In the genomic region with DNA sequence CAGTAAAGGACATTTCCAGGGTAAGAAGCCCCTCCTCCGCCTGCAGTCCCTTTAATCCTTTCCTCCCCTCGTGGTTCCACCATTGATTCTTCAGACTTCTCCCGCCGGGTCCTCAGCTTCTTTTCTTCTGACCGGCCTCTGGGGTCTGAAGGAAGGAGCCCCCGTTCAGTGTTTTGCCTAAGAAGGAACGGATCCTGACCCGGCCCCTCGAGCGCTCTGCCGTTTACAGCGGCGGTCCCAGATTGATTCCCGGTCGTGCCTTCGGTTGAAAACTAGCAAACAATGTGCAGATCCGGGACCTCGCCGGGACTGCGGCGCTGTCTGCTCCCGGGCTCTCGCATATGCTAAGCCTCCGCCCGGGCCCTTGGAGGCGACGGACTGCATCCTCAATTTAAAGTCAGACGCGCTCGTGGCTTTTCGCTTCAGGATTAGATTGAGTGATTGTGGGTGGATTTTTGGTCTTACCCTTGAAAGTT, we compare ENCODE assay signal across 1 cellular context.
TF ChIP-seq lines count a peak whose summit lies in the region.

No MANE protein-coding gene starts in this region.

TF ChIP-seq in HepG2, 621 proteins besides CTCF, POLR2A, EP300 and RAD21 (continued from another document and continues in another):
- TF ChIP-seq, protein P1, sequence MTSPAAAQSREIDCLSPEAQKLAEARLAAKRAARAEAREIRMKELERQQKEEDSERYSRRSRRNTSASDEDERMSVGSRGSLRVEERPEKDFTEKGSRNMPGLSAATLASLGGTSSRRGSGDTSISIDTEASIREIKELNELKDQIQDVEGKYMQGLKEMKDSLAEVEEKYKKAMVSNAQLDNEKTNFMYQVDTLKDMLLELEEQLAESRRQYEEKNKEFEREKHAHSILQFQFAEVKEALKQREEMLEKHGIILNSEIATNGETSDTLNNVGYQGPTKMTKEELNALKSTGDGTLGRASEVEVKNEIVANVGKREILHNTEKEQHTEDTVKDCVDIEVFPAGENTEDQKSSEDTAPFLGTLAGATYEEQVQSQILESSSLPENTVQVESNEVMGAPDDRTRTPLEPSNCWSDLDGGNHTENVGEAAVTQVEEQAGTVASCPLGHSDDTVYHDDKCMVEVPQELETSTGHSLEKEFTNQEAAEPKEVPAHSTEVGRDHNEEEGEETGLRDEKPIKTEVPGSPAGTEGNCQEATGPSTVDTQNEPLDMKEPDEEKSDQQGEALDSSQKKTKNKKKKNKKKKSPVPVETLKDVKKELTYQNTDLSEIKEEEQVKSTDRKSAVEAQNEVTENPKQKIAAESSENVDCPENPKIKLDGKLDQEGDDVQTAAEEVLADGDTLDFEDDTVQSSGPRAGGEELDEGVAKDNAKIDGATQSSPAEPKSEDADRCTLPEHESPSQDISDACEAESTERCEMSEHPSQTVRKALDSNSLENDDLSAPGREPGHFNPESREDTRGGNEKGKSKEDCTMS (CRISPR knock-in tag; conservative IDR thresholded peaks at IDR 0.05), result no peak
- TF ChIP-seq NFYC (CRISPR knock-in tag; IDR thresholded peaks at IDR 0.05), result 0 out of 2 replicates have a peak, but pooled peaks have one; percentile 9
- TF ChIP-seq ZSCAN29 (CRISPR knock-in tag; conservative IDR thresholded peaks at IDR 0.05), result no peak
- TF ChIP-seq, protein P2, sequence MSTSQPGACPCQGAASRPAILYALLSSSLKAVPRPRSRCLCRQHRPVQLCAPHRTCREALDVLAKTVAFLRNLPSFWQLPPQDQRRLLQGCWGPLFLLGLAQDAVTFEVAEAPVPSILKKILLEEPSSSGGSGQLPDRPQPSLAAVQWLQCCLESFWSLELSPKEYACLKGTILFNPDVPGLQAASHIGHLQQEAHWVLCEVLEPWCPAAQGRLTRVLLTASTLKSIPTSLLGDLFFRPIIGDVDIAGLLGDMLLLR (CRISPR knock-in tag; IDR thresholded peaks at IDR 0.05), result no peak
- TF ChIP-seq ATF7-NPFF (CRISPR knock-in tag; IDR thresholded peaks at IDR 0.05; ENCODE audit: low read depth), result no peak
- TF ChIP-seq ZNF451 (CRISPR knock-in tag; IDR thresholded peaks at IDR 0.05), result no peak
- no peak for TF ChIP-seq MZF1 (CRISPR knock-in tag; IDR thresholded peaks at IDR 0.05; ENCODE audit: borderline replicate concordance)
- TF ChIP-seq, protein P3, sequence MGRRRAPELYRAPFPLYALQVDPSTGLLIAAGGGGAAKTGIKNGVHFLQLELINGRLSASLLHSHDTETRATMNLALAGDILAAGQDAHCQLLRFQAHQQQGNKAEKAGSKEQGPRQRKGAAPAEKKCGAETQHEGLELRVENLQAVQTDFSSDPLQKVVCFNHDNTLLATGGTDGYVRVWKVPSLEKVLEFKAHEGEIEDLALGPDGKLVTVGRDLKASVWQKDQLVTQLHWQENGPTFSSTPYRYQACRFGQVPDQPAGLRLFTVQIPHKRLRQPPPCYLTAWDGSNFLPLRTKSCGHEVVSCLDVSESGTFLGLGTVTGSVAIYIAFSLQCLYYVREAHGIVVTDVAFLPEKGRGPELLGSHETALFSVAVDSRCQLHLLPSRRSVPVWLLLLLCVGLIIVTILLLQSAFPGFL (CRISPR knock-in tag; IDR thresholded peaks at IDR 0.05), result no peak
- TF ChIP-seq POLR2G (IDR thresholded peaks at IDR 0.05; ENCODE audit: low read depth, low read length), result 0 out of 2 replicates have a peak, but pooled peaks have one; percentile 12
- no peak for TF ChIP-seq NFKB2 (CRISPR knock-in tag; IDR thresholded peaks at IDR 0.05; ENCODE audit: borderline replicate concordance)
- no peak for TF ChIP-seq YY1 (IDR thresholded peaks at IDR 0.05; ENCODE audit: insufficient read depth, insufficient replicate concordance, low read depth, low read length)
- TF ChIP-seq ARNTL (CRISPR knock-in tag; IDR thresholded peaks at IDR 0.05), result no peak
- no peak for TF ChIP-seq ZBTB37 (CRISPR knock-in tag; IDR thresholded peaks at IDR 0.05)
- no peak for TF ChIP-seq ZNF678 (CRISPR knock-in tag; IDR thresholded peaks at IDR 0.05)
- TF ChIP-seq PRDM4 (CRISPR knock-in tag; IDR thresholded peaks at IDR 0.05; ENCODE audit: borderline replicate concordance), result no peak
- no peak for TF ChIP-seq GABPA (IDR thresholded peaks at IDR 0.05; ENCODE audit: low read depth, low read length)
- 0 out of 2 replicates have a peak, but pooled peaks have one; percentile 28 for TF ChIP-seq GABPA (CRISPR knock-in tag; IDR thresholded peaks at IDR 0.05; ENCODE audit: low read depth)
- no peak for TF ChIP-seq ZNF124 (CRISPR knock-in tag; IDR thresholded peaks at IDR 0.05)
- TF ChIP-seq KLF12 (CRISPR knock-in tag; IDR thresholded peaks at IDR 0.05; ENCODE audit: borderline replicate concordance), result no peak
- no peak for TF ChIP-seq ZNF263 (CRISPR knock-in tag; IDR thresholded peaks at IDR 0.05)
- TF ChIP-seq ZNF800 (CRISPR knock-in tag; IDR thresholded peaks at IDR 0.05), result peak; percentile 26; the same call in 1 of the 2 replicates
- no peak for TF ChIP-seq KLF9 (CRISPR knock-in tag; IDR thresholded peaks at IDR 0.05; ENCODE audit: low read depth)
- TF ChIP-seq PHF8 (CRISPR knock-in tag; IDR thresholded peaks at IDR 0.05), result no peak; the same call in none of the 2 replicates
- no peak for TF ChIP-seq CCDC6 (CRISPR knock-in tag; IDR thresholded peaks at IDR 0.05)
- 0 out of 2 replicates have a peak, but pooled peaks have one; percentile 54 for TF ChIP-seq ZNF891 (CRISPR knock-in tag; IDR thresholded peaks at IDR 0.05)
- TF ChIP-seq FUBP1 (CRISPR knock-in tag; IDR thresholded peaks at IDR 0.05; ENCODE audit: borderline replicate concordance), result no peak
- peak; percentile 62; the same call in 1 of the 2 replicates for TF ChIP-seq KDM2A (CRISPR knock-in tag; IDR thresholded peaks at IDR 0.05; ENCODE audit: borderline replicate concordance, low read depth)
- no peak for TF ChIP-seq ZNF460 (CRISPR knock-in tag; IDR thresholded peaks at IDR 0.05; ENCODE audit: borderline replicate concordance)
- TF ChIP-seq THYN1 (CRISPR knock-in tag; IDR thresholded peaks at IDR 0.05; ENCODE audit: borderline replicate concordance, low read depth), result no peak
- TF ChIP-seq ZNF12 (CRISPR knock-in tag; IDR thresholded peaks at IDR 0.05), result no peak
- TF ChIP-seq NRL (CRISPR knock-in tag; IDR thresholded peaks at IDR 0.05; ENCODE audit: borderline replicate concordance), result 0 out of 2 replicates have a peak, but pooled peaks have one; percentile 14
- TF ChIP-seq, protein P4, sequence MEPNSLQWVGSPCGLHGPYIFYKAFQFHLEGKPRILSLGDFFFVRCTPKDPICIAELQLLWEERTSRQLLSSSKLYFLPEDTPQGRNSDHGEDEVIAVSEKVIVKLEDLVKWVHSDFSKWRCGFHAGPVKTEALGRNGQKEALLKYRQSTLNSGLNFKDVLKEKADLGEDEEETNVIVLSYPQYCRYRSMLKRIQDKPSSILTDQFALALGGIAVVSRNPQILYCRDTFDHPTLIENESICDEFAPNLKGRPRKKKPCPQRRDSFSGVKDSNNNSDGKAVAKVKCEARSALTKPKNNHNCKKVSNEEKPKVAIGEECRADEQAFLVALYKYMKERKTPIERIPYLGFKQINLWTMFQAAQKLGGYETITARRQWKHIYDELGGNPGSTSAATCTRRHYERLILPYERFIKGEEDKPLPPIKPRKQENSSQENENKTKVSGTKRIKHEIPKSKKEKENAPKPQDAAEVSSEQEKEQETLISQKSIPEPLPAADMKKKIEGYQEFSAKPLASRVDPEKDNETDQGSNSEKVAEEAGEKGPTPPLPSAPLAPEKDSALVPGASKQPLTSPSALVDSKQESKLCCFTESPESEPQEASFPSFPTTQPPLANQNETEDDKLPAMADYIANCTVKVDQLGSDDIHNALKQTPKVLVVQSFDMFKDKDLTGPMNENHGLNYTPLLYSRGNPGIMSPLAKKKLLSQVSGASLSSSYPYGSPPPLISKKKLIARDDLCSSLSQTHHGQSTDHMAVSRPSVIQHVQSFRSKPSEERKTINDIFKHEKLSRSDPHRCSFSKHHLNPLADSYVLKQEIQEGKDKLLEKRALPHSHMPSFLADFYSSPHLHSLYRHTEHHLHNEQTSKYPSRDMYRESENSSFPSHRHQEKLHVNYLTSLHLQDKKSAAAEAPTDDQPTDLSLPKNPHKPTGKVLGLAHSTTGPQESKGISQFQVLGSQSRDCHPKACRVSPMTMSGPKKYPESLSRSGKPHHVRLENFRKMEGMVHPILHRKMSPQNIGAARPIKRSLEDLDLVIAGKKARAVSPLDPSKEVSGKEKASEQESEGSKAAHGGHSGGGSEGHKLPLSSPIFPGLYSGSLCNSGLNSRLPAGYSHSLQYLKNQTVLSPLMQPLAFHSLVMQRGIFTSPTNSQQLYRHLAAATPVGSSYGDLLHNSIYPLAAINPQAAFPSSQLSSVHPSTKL (CRISPR knock-in tag; IDR thresholded peaks at IDR 0.05), result no peak
- TF ChIP-seq, protein P5, sequence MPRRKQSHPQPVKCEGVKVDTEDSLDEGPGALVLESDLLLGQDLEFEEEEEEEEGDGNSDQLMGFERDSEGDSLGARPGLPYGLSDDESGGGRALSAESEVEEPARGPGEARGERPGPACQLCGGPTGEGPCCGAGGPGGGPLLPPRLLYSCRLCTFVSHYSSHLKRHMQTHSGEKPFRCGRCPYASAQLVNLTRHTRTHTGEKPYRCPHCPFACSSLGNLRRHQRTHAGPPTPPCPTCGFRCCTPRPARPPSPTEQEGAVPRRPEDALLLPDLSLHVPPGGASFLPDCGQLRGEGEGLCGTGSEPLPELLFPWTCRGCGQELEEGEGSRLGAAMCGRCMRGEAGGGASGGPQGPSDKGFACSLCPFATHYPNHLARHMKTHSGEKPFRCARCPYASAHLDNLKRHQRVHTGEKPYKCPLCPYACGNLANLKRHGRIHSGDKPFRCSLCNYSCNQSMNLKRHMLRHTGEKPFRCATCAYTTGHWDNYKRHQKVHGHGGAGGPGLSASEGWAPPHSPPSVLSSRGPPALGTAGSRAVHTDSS (CRISPR knock-in tag; conservative IDR thresholded peaks at IDR 0.05), result no peak
- no peak; the same call in 1 of the 2 replicates for TF ChIP-seq REPIN1 (CRISPR knock-in tag; IDR thresholded peaks at IDR 0.05; ENCODE audit: borderline replicate concordance, low read depth)
- no peak for TF ChIP-seq SMAD1 (CRISPR knock-in tag; IDR thresholded peaks at IDR 0.05; ENCODE audit: borderline replicate concordance, low read depth)
- no peak for TF ChIP-seq HMGA1 (CRISPR knock-in tag; conservative IDR thresholded peaks at IDR 0.05)
- TF ChIP-seq ZNF749 (CRISPR knock-in tag; IDR thresholded peaks at IDR 0.05; ENCODE audit: borderline replicate concordance), result no peak
- no peak for TF ChIP-seq ZNF761 (CRISPR knock-in tag; conservative IDR thresholded peaks at IDR 0.05)
- TF ChIP-seq TBL1XR1 (IDR thresholded peaks at IDR 0.05; ENCODE audit: borderline replicate concordance, low read length, partially characterized antibody), result no peak
- no peak for TF ChIP-seq CERS6 (CRISPR knock-in tag; IDR thresholded peaks at IDR 0.05)
- peak; percentile 6 for TF ChIP-seq RBM39 (IDR thresholded peaks at IDR 0.05; ENCODE audit: low read depth, low read length, poor library complexity, severe bottlenecking)
